21 cellular contexts compared by ENCODE assay signal in the genomic region with DNA sequence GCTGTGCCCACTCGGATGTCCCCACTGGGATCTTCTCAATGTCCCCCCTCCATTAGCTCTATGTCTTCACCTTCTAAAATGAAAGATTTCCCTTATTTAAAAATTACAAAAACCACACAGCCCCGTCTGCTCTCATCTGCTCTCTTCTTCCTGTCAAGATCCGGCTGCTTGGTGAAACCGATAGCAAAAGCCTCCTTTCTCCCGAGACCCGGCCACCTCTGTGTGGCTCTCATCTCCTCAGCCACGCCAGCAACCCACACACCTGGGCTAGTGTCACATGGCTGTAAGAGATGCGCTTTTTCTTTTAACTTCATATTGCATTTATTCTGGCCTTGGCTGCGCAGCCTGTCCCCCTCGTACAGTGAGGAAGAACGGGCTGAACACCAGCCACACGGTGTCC.
"Had no signal": no experiment of that assay in that cellular context is flagged by ENCODE, and none has a peak within 500 bp of the region (broad histone marks: within the 10 kb centered on the region; RNA-seq: fewer than 3 reads in every experiment).

No MANE protein-coding gene starts in this region.

- H3K4me3 Mint-ChIP-seq: memory B cell; mesothelial cell of epicardium; natural killer cell; stimulated activated naive B cell treated with anti-CD40 and anti-IgM and Interleukin-4, amounts not matched to agents 10 μg/mL and 1 μg/mL and 100 μg/mL, for 72 hours; stimulated activated naive CD8-positive, alpha-beta T cell treated with anti-CD3 and anti-CD28 coated beads, Interleukin-15, amount 100 ng/mL, for 72 hours had no signal

- ATAC-seq: foreskin keratinocyte; left cardiac atrium; lower lobe of right lung; natural killer cell; psoas muscle; right lobe of liver; stimulated activated naive B cell treated with anti-CD40 and anti-IgM and Interleukin-4, amounts not matched to agents 10 μg/mL and 1 μg/mL and 100 μg/mL, for 72 hours; stimulated activated naive CD8-positive, alpha-beta T cell treated with anti-CD3 and anti-CD28 coated beads, Interleukin-15, amount 100 ng/mL, for 72 hours had no signal

- H3K27ac Mint-ChIP-seq: memory B cell; mesothelial cell of epicardium; natural killer cell; stimulated activated naive B cell treated with anti-CD40 and anti-IgM and Interleukin-4, amounts not matched to agents 10 μg/mL and 1 μg/mL and 100 μg/mL, for 72 hours had no signal

- DNase-seq: dermis blood vessel endothelial cell; erythroblast; foreskin keratinocyte; kidney; left cardiac atrium; left ventricle myocardium inferior; lower lobe of right lung; natural killer cell; psoas muscle; retina; right lobe of liver; spleen; stimulated activated CD4-positive, alpha-beta T cell treated with anti-CD3 and anti-CD28 coated beads, Interleukin-15, amount 100 ng/mL, for 24 hours; stimulated activated CD4-positive, alpha-beta T cell treated with anti-CD3 and anti-CD28 coated beads, Interleukin-1b, Interleukin-23, amount 100 ng/mL, for 48 hours; stimulated activated CD4-positive, alpha-beta T cell treated with anti-CD3 and anti-CD28 coated beads, Interleukin-4, amount 100 ng/mL, for 24 hours; stimulated activated naive B cell treated with anti-CD40 and anti-IgM and Interleukin-4, amounts not matched to agents 10 μg/mL and 1 μg/mL and 100 μg/mL, for 72 hours; stimulated activated naive CD8-positive, alpha-beta T cell treated with anti-CD3 and anti-CD28 coated beads, Interleukin-15, amount 100 ng/mL, for 72 hours; testis had no signal

- H3K4me1 Mint-ChIP-seq: memory B cell; mesothelial cell of epicardium; natural killer cell; stimulated activated naive B cell treated with anti-CD40 and anti-IgM and Interleukin-4, amounts not matched to agents 10 μg/mL and 1 μg/mL and 100 μg/mL, for 72 hours had no signal

- H3K36me3 ChIP-seq: right lobe of liver had no signal

- H3K9me3 ChIP-seq: left ventricle myocardium inferior, lower lobe of right lung, psoas muscle, right lobe of liver, spleen, testis, tibial nerve had no signal

- H3K27me3 ChIP-seq: foreskin keratinocyte, right lobe of liver, spleen, testis, tibial nerve had no signal

- H3K36me3 Mint-ChIP-seq: memory B cell, natural killer cell had no signal

- H3K9me3 Mint-ChIP-seq: memory B cell; mesothelial cell of epicardium; natural killer cell; stimulated activated naive B cell treated with anti-CD40 and anti-IgM and Interleukin-4, amounts not matched to agents 10 μg/mL and 1 μg/mL and 100 μg/mL, for 72 hours; stimulated activated naive CD8-positive, alpha-beta T cell treated with anti-CD3 and anti-CD28 coated beads, Interleukin-15, amount 100 ng/mL, for 72 hours had no signal

- H3K4me1 ChIP-seq: foreskin keratinocyte, left ventricle myocardium inferior, lower lobe of right lung, psoas muscle, right lobe of liver, spleen, testis, tibial nerve had no signal

- H3K27ac ChIP-seq: foreskin keratinocyte, left ventricle myocardium inferior, lower lobe of right lung, psoas muscle, right lobe of liver, spleen, testis, tibial nerve had no signal

- H3K27me3 Mint-ChIP-seq: memory B cell; stimulated activated naive B cell treated with anti-CD40 and anti-IgM and Interleukin-4, amounts not matched to agents 10 μg/mL and 1 μg/mL and 100 μg/mL, for 72 hours; stimulated activated naive CD8-positive, alpha-beta T cell treated with anti-CD3 and anti-CD28 coated beads, Interleukin-15, amount 100 ng/mL, for 72 hours had no signal

- H3K4me3 ChIP-seq: left ventricle myocardium inferior, lower lobe of right lung, psoas muscle, right lobe of liver, spleen, testis, tibial nerve had no signal
